28 cellular contexts compared by ENCODE assay signal in genomic region chr2:169683425-169684134, GRCh38. TPM values are rescaled to one million over a fixed set of nuclear protein-coding genes. Genes with fewer than 3 reads are reported as not detected.
A peak's percentile ranks its signal among the peaks of the same experiment; 100 is the strongest.
DNase-seq lines count a peak whose midpoint lies in the region; ATAC-seq and TF ChIP-seq lines count a peak whose summit lies in the region.
"Had no signal": no experiment of that assay in that cellular context is flagged by ENCODE, and none has a peak within 500 bp of the region (broad histone marks: within the 10 kb centered on the region; RNA-seq: fewer than 3 reads in every experiment).

No MANE protein-coding gene starts in this region.

- no peak for TF ChIP-seq CTCF in natural killer cell (IDR thresholded peaks at IDR 0.05)

- peak; percentile 18 for DNase-seq in NK-92 treated with Interleukin-12 subunit alpha and Interleukin-12 subunit beta, amount 100 ng/mL, for 24 hours (lab: John Stamatoyannopoulos, UW)
- DNase-seq in NK-92 (lab: John Stamatoyannopoulos, UW; ENCODE audit: unreplicated experiment): no peak
- peak; percentile 29 for DNase-seq in OCI-M1 (lab: John Stamatoyannopoulos, UW)
- DNase-seq in natural killer cell: no peak
- no peak for DNase-seq in HuH-7.5 (ENCODE audit: low spot score)
- DNase-seq: activated CD4-positive, CD25-positive, alpha-beta regulatory T cell treated with anti-CD3 and anti-CD28 coated beads, Interleukin-2, amount 50 U/mL, for 72 hours; AML-193; aorta; COR-L47; GM23248; left colon; naive B cell; NCI-H1417 treated with DMSO at 0.1 percent for 48 hours; NCI-H524; stimulated activated CD4-positive, alpha-beta T cell treated with anti-CD3 and anti-CD28 coated beads, Interleukin-4, amount 100 ng/mL, for 4 hours had no signal

- H3K27me3 Mint-ChIP-seq in activated T-helper 17 cell treated with anti-CD3 and anti-CD28 coated beads, Interleukin-2, amount 50 U/mL, for 72 hours: no peaks in the 10 kb centered on the region
- peaks cover 4 to 8% of the 10 kb centered on the region in 2 donors for H3K27me3 Mint-ChIP-seq in natural killer cell (ENCODE audit: low read depth in 2 of 2)
- H3K27me3 Mint-ChIP-seq: IgD-negative memory B cell had no signal

- peak overlapping the region; percentile 25 for H3K4me3 Mint-ChIP-seq in activated T-helper 17 cell treated with anti-CD3 and anti-CD28 coated beads, Interleukin-2, amount 50 U/mL, for 72 hours
- H3K4me3 Mint-ChIP-seq in natural killer cell: peak overlapping the region; percentile 13
- H3K4me3 Mint-ChIP-seq: activated naive CD4-positive, alpha-beta T cell treated with anti-CD3 and anti-CD28 coated beads for 36 hours; IgD-negative memory B cell; naive B cell had no signal

- intact Hi-C loops in natural killer cell (cut with micrococcal nuclease): no loop called here

- H3K4me1 Mint-ChIP-seq in activated T-helper 17 cell treated with anti-CD3 and anti-CD28 coated beads, Interleukin-2, amount 50 U/mL, for 72 hours: peaks cover 5% of the 10 kb centered on the region
- peaks cover 13 to 25% of the 10 kb centered on the region in 2 donors for H3K4me1 Mint-ChIP-seq in natural killer cell
- H3K4me1 Mint-ChIP-seq: IgD-negative memory B cell, naive B cell had no signal

- peak overlapping the region; percentile 71 for H3K27ac Mint-ChIP-seq in activated T-helper 17 cell treated with anti-CD3 and anti-CD28 coated beads, Interleukin-2, amount 50 U/mL, for 72 hours
- peak overlapping the region; percentile 5 to 76 for H3K27ac Mint-ChIP-seq in natural killer cell
- H3K27ac Mint-ChIP-seq: activated naive CD4-positive, alpha-beta T cell treated with anti-CD3 and anti-CD28 coated beads for 36 hours had no signal

- H3K36me3 Mint-ChIP-seq in activated T-helper 17 cell treated with anti-CD3 and anti-CD28 coated beads, Interleukin-2, amount 50 U/mL, for 72 hours (ENCODE audit: low read depth): no peaks in the 10 kb centered on the region
- no peaks in the 10 kb centered on the region for H3K36me3 Mint-ChIP-seq in natural killer cell
- H3K36me3 Mint-ChIP-seq: IgD-negative memory B cell had no signal

- ATAC-seq in activated T-helper 17 cell treated with anti-CD3 and anti-CD28 coated beads, Interleukin-2, amount 50 U/mL, for 72 hours (replicated peaks): peak; percentile 53
- ATAC-seq in natural killer cell (peak; percentile 37 to 62 (median 46)), HG02588 (IDR thresholded peaks at IDR 0.05; ENCODE audit: unreplicated experiment) (no peak), GM21576 (IDR thresholded peaks at IDR 0.05; ENCODE audit: unreplicated experiment) (no peak)
- ATAC-seq: left colon had no signal

- peaks cover 3% of the 10 kb centered on the region for H3K9me3 Mint-ChIP-seq in activated T-helper 17 cell treated with anti-CD3 and anti-CD28 coated beads, Interleukin-2, amount 50 U/mL, for 72 hours
- no peaks in the 10 kb centered on the region for H3K9me3 Mint-ChIP-seq in natural killer cell

RNA-seq across cellular contexts. Expression of gene CFAP210, which starts 10.6 kb away (rescaled TPM):
- not detected for total RNA-seq in activated T-helper 17 cell treated with anti-CD3 and anti-CD28 coated beads, Interleukin-2, amount 50 U/mL, for 72 hours
- total RNA-seq in natural killer cell: 1 to 10 TPM in 2 of 3 donors, under 1 TPM in 1; 0.27 to 8.4 (median 1.5) TPM
- total RNA-seq: A172; activated naive CD4-positive, alpha-beta T cell treated with anti-CD3 and anti-CD28 coated beads for 36 hours; cardiac septum; dermis microvascular lymphatic vessel endothelial cell; endothelial cell of umbilical vein; GM23248; left colon; MCF 10A; mesenteric fat pad; osteocyte; subcutaneous adipose tissue had no signal

RNA-seq across cellular contexts. Expression of gene PHOSPHO2, which starts 10.7 kb away (rescaled TPM):
- 1 to 10 TPM; 2.9 to 4.3 TPM for total RNA-seq in activated T-helper 17 cell treated with anti-CD3 and anti-CD28 coated beads, Interleukin-2, amount 50 U/mL, for 72 hours
- 1 to 10 TPM; 3.6 to 9.5 (median 5.8) TPM for total RNA-seq in natural killer cell

RNA-seq across cellular contexts. Expression of gene KLHL23, which starts 50.1 kb away (rescaled TPM):
- 10 to 100 TPM in 1 of 2 donors, 1 to 10 TPM in 1; 3.2 to 10.4 TPM for total RNA-seq in activated T-helper 17 cell treated with anti-CD3 and anti-CD28 coated beads, Interleukin-2, amount 50 U/mL, for 72 hours
- total RNA-seq in natural killer cell: 1 to 10 TPM; 2.5 to 4.2 (median 3.0) TPM

Comparison
In these comparisons a context has a peak if more than half of its experiments do, and no peak if none do; other contexts are left out.
1. DNase-seq: peak in NK-92 treated with Interleukin-12 subunit alpha and Interleukin-12 subunit beta, amount 100 ng/mL, for 24 hours (single experiment) and OCI-M1 (single experiment); none in NK-92 (single experiment), natural killer cell (single experiment) and HuH-7.5 (single experiment).
2. ATAC-seq: peak in activated T-helper 17 cell treated with anti-CD3 and anti-CD28 coated beads, Interleukin-2, amount 50 U/mL, for 72 hours (single experiment) and natural killer cell (3 of 3); none in HG02588 (single experiment) and GM21576 (single experiment).